ENCODE assay signal across 8 cellular contexts in genomic region chr17:76278952-76279741, GRCh38.
DNase-seq lines count a peak whose midpoint lies in the region; ATAC-seq lines count a peak whose summit lies in the region.

No MANE protein-coding gene starts in this region.

- no peak overlapping the region for H3K4me3 Mint-ChIP-seq in central memory CD8-positive, alpha-beta T cell

- peaks cover 11% of the 10 kb centered on the region for H3K36me3 Mint-ChIP-seq in central memory CD8-positive, alpha-beta T cell (ENCODE audit: insufficient read depth)

- no peaks in the 10 kb centered on the region for H3K27me3 Mint-ChIP-seq in central memory CD8-positive, alpha-beta T cell

- H3K27ac Mint-ChIP-seq in central memory CD8-positive, alpha-beta T cell (ENCODE audit: low read depth) = peak overlapping the region; percentile 70

- ATAC-seq in HG02970 (IDR thresholded peaks at IDR 0.05; ENCODE audit: low FRiP score, unreplicated experiment) (peak; percentile 45), HG03095 (IDR thresholded peaks at IDR 0.05; ENCODE audit: unreplicated experiment) (no peak)
- peak; percentile 83 for ATAC-seq in central memory CD8-positive, alpha-beta T cell (replicated peaks; ENCODE audit: extremely low read depth, poor library complexity, severe bottlenecking)

- H3K9me3 Mint-ChIP-seq in central memory CD8-positive, alpha-beta T cell = no peaks in the 10 kb centered on the region

- peaks cover 4% of the 10 kb centered on the region for H3K4me1 Mint-ChIP-seq in central memory CD8-positive, alpha-beta T cell

- peak; percentile 20 for DNase-seq in DMS 273 treated with DMSO at 0.1 percent for 48 hours (lab: John Stamatoyannopoulos, UW)
- peak; percentile 19 for DNase-seq in NCI-H524 treated with DMSO at 0.1 percent for 48 hours (lab: John Stamatoyannopoulos, UW)
- DNase-seq in activated CD4-positive, alpha-beta T cell treated with anti-CD3 and anti-CD28 coated beads for 24 hours (ENCODE audit: low read depth in 2 of 2) = peak; percentile 85 to 86
- peak; percentile 72 to 80 for DNase-seq in central memory CD8-positive, alpha-beta T cell (ENCODE audit: low spot score in 2 of 2)
- peak; percentile 91 for DNase-seq in left kidney (ENCODE audit: low read depth, low spot score)
- peak; percentile 87 for DNase-seq in stimulated activated CD4-positive, alpha-beta T cell treated with anti-CD3 and anti-CD28 coated beads, Interleukin-4, amount 100 ng/mL, for 1 hour

Comparison
In these comparisons a context has a peak if more than half of its experiments do, and no peak if none do; other contexts are left out.
1. DNase-seq: peak in every context shown above with its lines; median percentile 91 in left kidney; 87 in stimulated activated CD4-positive, alpha-beta T cell treated with anti-CD3 and anti-CD28 coated beads, Interleukin-4, amount 100 ng/mL, for 1 hour; 86 in activated CD4-positive, alpha-beta T cell treated with anti-CD3 and anti-CD28 coated beads for 24 hours; 76 in central memory CD8-positive, alpha-beta T cell; 20 in DMS 273 treated with DMSO at 0.1 percent for 48 hours; 19 in NCI-H524 treated with DMSO at 0.1 percent for 48 hours.